Comparison of ENCODE assay signal across 2 cellular contexts in genomic region chr19:50275577-50276368, GRCh38.
TF ChIP-seq lines count a peak whose summit lies in the region.

No MANE protein-coding gene starts in this region.

TF ChIP-seq in HepG2, 621 proteins besides CTCF, POLR2A, EP300 and RAD21 (continues in another document):
- TF ChIP-seq GZF1 (CRISPR knock-in tag; IDR thresholded peaks at IDR 0.05) (no peak), ZNF282 (IDR thresholded peaks at IDR 0.05; ENCODE audit: partially characterized antibody) (no peak), ZBTB40 (IDR thresholded peaks at IDR 0.05) (no peak), ZBTB40 (CRISPR knock-in tag; IDR thresholded peaks at IDR 0.05) (peak; percentile 26; the same call in 1 of the 2 replicates), DNMT3B (CRISPR knock-in tag; conservative IDR thresholded peaks at IDR 0.05) (no peak), ZNF557 (CRISPR knock-in tag; IDR thresholded peaks at IDR 0.05) (0 out of 2 replicates have a peak, but pooled peaks have one; percentile 62), ZNF235 (CRISPR knock-in tag; IDR thresholded peaks at IDR 0.05; ENCODE audit: borderline replicate concordance) (no peak), TGIF2 (CRISPR knock-in tag; IDR thresholded peaks at IDR 0.05) (no peak), ZNF770 (CRISPR knock-in tag; IDR thresholded peaks at IDR 0.05) (peak; percentile 68; the same call in 1 of the 2 replicates), ZNF138 (CRISPR knock-in tag; IDR thresholded peaks at IDR 0.05; ENCODE audit: low read depth) (no peak), ZNF572 (CRISPR knock-in tag; IDR thresholded peaks at IDR 0.05) (0 out of 2 replicates have a peak, but pooled peaks have one; percentile 44), CHD2 (IDR thresholded peaks at IDR 0.05; ENCODE audit: low read depth, low read length) (no peak), ZNF224 (CRISPR knock-in tag; IDR thresholded peaks at IDR 0.05) (no peak), ELK4 (CRISPR knock-in tag; IDR thresholded peaks at IDR 0.05; ENCODE audit: borderline replicate concordance) (no peak), HCFC1 (IDR thresholded peaks at IDR 0.05; ENCODE audit: low read depth, low read length) (no peak), SP140L (CRISPR knock-in tag; IDR thresholded peaks at IDR 0.05; ENCODE audit: borderline replicate concordance) (no peak), ZNF136 (CRISPR knock-in tag; IDR thresholded peaks at IDR 0.05; ENCODE audit: low read depth) (no peak), NFIB (CRISPR knock-in tag; IDR thresholded peaks at IDR 0.05; ENCODE audit: borderline replicate concordance) (no peak)

TF ChIP-seq in K562, 482 proteins besides CTCF, POLR2A, EP300 and RAD21:
- TF ChIP-seq KDM1A (IDR thresholded peaks at IDR 0.05) (0 out of 4 replicates have a peak, but pooled peaks of 1 of the 2 experiments have one; percentile 5), CREB1 (IDR thresholded peaks at IDR 0.05) (no peak), CREB1 (CRISPR knock-in tag; IDR thresholded peaks at IDR 0.05) (no peak), ATF2 (CRISPR knock-in tag; IDR thresholded peaks at IDR 0.05) (no peak), CAMTA2 (CRISPR knock-in tag; conservative IDR thresholded peaks at IDR 0.05) (no peak)
